In the genomic region with DNA sequence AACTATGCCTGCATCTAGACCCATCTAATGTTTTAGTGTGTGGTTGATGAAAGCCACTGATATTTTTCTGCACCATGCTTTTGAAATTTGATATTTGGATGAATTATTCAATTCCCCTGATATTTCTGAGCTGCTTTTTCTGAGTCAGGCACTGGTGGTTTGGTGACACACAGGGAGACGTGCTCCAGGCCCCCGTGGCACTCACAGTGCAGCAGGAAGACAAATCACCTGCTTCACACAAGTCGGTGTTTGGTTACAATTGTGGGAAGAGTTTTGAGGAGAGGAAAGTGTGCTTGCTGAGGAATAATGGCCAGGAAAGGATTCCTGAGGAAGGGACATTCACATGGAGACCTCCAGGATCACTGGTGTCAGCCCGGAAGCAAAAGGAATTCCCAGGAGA, we compare ENCODE assay signal across 15 cellular contexts.
DNase-seq lines count a peak whose midpoint lies in the region; ATAC-seq, FAIRE-seq and TF ChIP-seq lines count a peak whose summit lies in the region.
"Had no signal": no experiment of that assay in that cellular context is flagged by ENCODE, and none has a peak within 500 bp of the region (broad histone marks: within the 10 kb centered on the region; RNA-seq: fewer than 3 reads in every experiment).

No MANE protein-coding gene starts in this region.

- peak overlapping the region; percentile 90 to 97 (median 96) for H3K27ac Mint-ChIP-seq in CD14-positive monocyte
- H3K27ac Mint-ChIP-seq in nephron progenitor cell = peak overlapping the region; percentile 78
- no peak overlapping the region for H3K27ac Mint-ChIP-seq in endodermal cell
- H3K27ac Mint-ChIP-seq: CD4-positive, alpha-beta T cell had no signal

- WGBS in endodermal cell (ENCODE audit: insufficient coverage in 1 of 2, insufficient read length in 1 of 2), 2 experiments = 87 to 91% methylated on average over 4 of the region's 4 CpGs

- H3K9me3 ChIP-seq in MG63 = no peaks in the 10 kb centered on the region
- H3K9me3 ChIP-seq in endodermal cell (ENCODE audit: control insufficient read depth, low read length) = no peaks in the 10 kb centered on the region
- H3K9me3 ChIP-seq: ascending aorta had no signal

- H3K4me1 ChIP-seq in endodermal cell (ENCODE audit: control insufficient read depth, insufficient read depth, low read length) = peaks cover 26% of the 10 kb centered on the region

- H3K27me3 ChIP-seq in MG63 = no peaks in the 10 kb centered on the region
- H3K27me3 ChIP-seq in bronchial epithelial cell (ENCODE audit: control insufficient read depth, insufficient read depth, low read length) = no peaks in the 10 kb centered on the region
- no peaks in the 10 kb centered on the region for H3K27me3 ChIP-seq in endodermal cell (ENCODE audit: control insufficient read depth, insufficient read depth, low read length, poor library complexity, severe bottlenecking)
- H3K27me3 ChIP-seq: ascending aorta had no signal

- peaks cover 0 to 3% (median 0%) of the 10 kb centered on the region in 7 donors for H3K9me3 Mint-ChIP-seq in CD14-positive monocyte
- no peaks in the 10 kb centered on the region for H3K9me3 Mint-ChIP-seq in nephron progenitor cell
- H3K9me3 Mint-ChIP-seq in endodermal cell = no peaks in the 10 kb centered on the region
- H3K9me3 Mint-ChIP-seq: CD4-positive, alpha-beta T cell had no signal

- ATAC-seq in GM18511 (IDR thresholded peaks at IDR 0.05; ENCODE audit: unreplicated experiment) = no peak
- no peak for ATAC-seq in GM21526 (IDR thresholded peaks at IDR 0.05; ENCODE audit: low FRiP score, unreplicated experiment)

- H3K4me3 ChIP-seq in MG63 (no peak overlapping the region), bronchial epithelial cell (ENCODE audit: low read depth, low read length) (no peak overlapping the region), endodermal cell (ENCODE audit: low read length) (no peak overlapping the region)
- H3K4me3 ChIP-seq: ascending aorta had no signal

- intact Hi-C loops in CD14-positive monocyte (cut with micrococcal nuclease) = loop anchor here (5.0 to 10.0 kb wide), 3 partner anchors 38 to 125 kb away; no protein-coding TSS in a partner anchor

- peaks cover 70% of the 10 kb centered on the region for H3K4me1 Mint-ChIP-seq in CD14-positive monocyte
- peaks cover 82% of the 10 kb centered on the region for H3K4me1 Mint-ChIP-seq in nephron progenitor cell
- peaks cover 65% of the 10 kb centered on the region for H3K4me1 Mint-ChIP-seq in endodermal cell

- H3K36me3 Mint-ChIP-seq in CD14-positive monocyte (peaks cover 13 to 16% of the 10 kb centered on the region in 2 donors), nephron progenitor cell (ENCODE audit: low read depth) (no peaks in the 10 kb centered on the region), endodermal cell (ENCODE audit: low read depth) (no peaks in the 10 kb centered on the region)

- H3K36me3 ChIP-seq in MG63 (no peaks in the 10 kb centered on the region), bronchial epithelial cell (ENCODE audit: control insufficient read depth, insufficient read depth, low read length) (no peaks in the 10 kb centered on the region), endodermal cell (ENCODE audit: control insufficient read depth, insufficient read depth, low read length) (no peaks in the 10 kb centered on the region)
- H3K36me3 ChIP-seq: ascending aorta had no signal

- H3K9ac ChIP-seq in endodermal cell (ENCODE audit: extremely low read depth, low read length, poor library complexity, severe bottlenecking) = no peak overlapping the region

- FAIRE-seq in bronchial epithelial cell (lab: Jason Lieb, UNC) = peak; percentile 90

- H3K27me3 Mint-ChIP-seq in CD14-positive monocyte (ENCODE audit: low read depth in 3 of 3) = peaks cover 1 to 10% (median 2%) of the 10 kb centered on the region in 3 donors
- peaks cover 25% of the 10 kb centered on the region for H3K27me3 Mint-ChIP-seq in nephron progenitor cell (ENCODE audit: low read depth, poor library complexity)
- peaks cover 3% of the 10 kb centered on the region for H3K27me3 Mint-ChIP-seq in endodermal cell (ENCODE audit: insufficient read depth)

- peak; percentile 61 for DNase-seq in CD14-positive monocyte (ENCODE audit: low spot score)
- peak; percentile 42 for DNase-seq in MG63
- peak; percentile 81 for DNase-seq in bronchial epithelial cell (ENCODE audit: low read depth)
- no peak for DNase-seq in nephron progenitor cell
- DNase-seq in endodermal cell = no peak
- DNase-seq in foreskin melanocyte = no peak
- DNase-seq: activated CD4-positive, CD25-positive, alpha-beta regulatory T cell; activated T-cell treated with anti-CD3 and anti-CD28 coated beads for 4 hours; CD4-positive, alpha-beta T cell; GOT3; NCI-H345; SHP77 treated with DMSO at 0.1 percent for 48 hours had no signal

- no peak for TF ChIP-seq CTCF in CD14-positive monocyte (IDR thresholded peaks at IDR 0.05)
- no peak for TF ChIP-seq CTCF in bronchial epithelial cell (IDR thresholded peaks at IDR 0.05; ENCODE audit: insufficient read depth, low read length, severe bottlenecking)
- TF ChIP-seq CTCF in nephron progenitor cell (IDR thresholded peaks at IDR 0.05) = no peak
- TF ChIP-seq CTCF in endodermal cell (conservative IDR thresholded peaks at IDR 0.05) = no peak

- no peak overlapping the region for H3K27ac ChIP-seq in endodermal cell (ENCODE audit: low read depth, low read length)
- H3K27ac ChIP-seq: ascending aorta had no signal

- H3K4me3 Mint-ChIP-seq in CD14-positive monocyte (peak overlapping the region in 1 of 2 donors; percentile 78), nephron progenitor cell (peak overlapping the region; percentile 18), endodermal cell (no peak overlapping the region)
- H3K4me3 Mint-ChIP-seq: CD4-positive, alpha-beta T cell had no signal

Comparison
In these comparisons a context has a peak if more than half of its experiments do, and no peak if none do; other contexts are left out.
1. DNase-seq: peak in CD14-positive monocyte (single experiment), MG63 (single experiment) and bronchial epithelial cell (single experiment); none in nephron progenitor cell (single experiment), endodermal cell (single experiment) and foreskin melanocyte (single experiment).